10 cellular contexts compared by ENCODE assay signal in genomic region chr11:63535734-63536133, GRCh38. TPM values are rescaled to one million over a fixed set of nuclear protein-coding genes. Genes with fewer than 3 reads are reported as not detected.
A peak's percentile ranks its signal among the peaks of the same experiment; 100 is the strongest.
DNase-seq lines count a peak whose midpoint lies in the region; ATAC-seq and TF ChIP-seq lines count a peak whose summit lies in the region.
"Had no signal": no experiment of that assay in that cellular context is flagged by ENCODE, and none has a peak within 500 bp of the region (broad histone marks: within the 10 kb centered on the region; RNA-seq: fewer than 3 reads in every experiment).

No MANE protein-coding gene starts in this region.

- BruUV-seq in mammary epithelial cell (replicated peaks; lab: Mats Ljungman, UMichigan) = no TSS peak

- TF ChIP-seq CTCF in breast epithelium (IDR thresholded peaks at IDR 0.05) (no peak), mammary epithelial cell (conservative IDR thresholded peaks at IDR 0.05 in 1 of 2, IDR thresholded peaks at IDR 0.05 in 1 of 2; ENCODE audit: extremely low read depth in 1 of 2, insufficient read depth in 1 of 2, low read depth in 1 of 2, low read length in 2 of 2) (no peak), upper lobe of right lung (IDR thresholded peaks at IDR 0.05) (no peak)
- TF ChIP-seq CTCF in activated CD8-positive, alpha-beta T cell treated with anti-CD3 and anti-CD28 coated beads for 36 hours (IDR thresholded peaks at IDR 0.05) = no peak

- H3K4me3 ChIP-seq in breast epithelium = no peak overlapping the region
- H3K4me3 ChIP-seq in mammary epithelial cell (replicated peaks in 1 of 3; ENCODE audit: insufficient read depth in 1 of 3, low read depth in 2 of 3, low read length in 3 of 3) = no peak overlapping the region
- no peak overlapping the region for H3K4me3 ChIP-seq in upper lobe of right lung
- H3K4me3 ChIP-seq: neural progenitor cell had no signal

- H3K4me3 Mint-ChIP-seq in activated CD8-positive, alpha-beta T cell treated with anti-CD3 and anti-CD28 coated beads for 36 hours = peak overlapping the region; percentile 80
- H3K4me3 Mint-ChIP-seq: neural progenitor cell had no signal

- dilution Hi-C loops in mammary epithelial cell (cut with HindIII; ENCODE audit: low sequenced_read_pairs) = no loop called here

- WGBS in mammary epithelial cell (ENCODE audit: low coverage, missing lambda C conversion rate) = 70% methylated on average over 1 of the region's 1 CpG

- DNase-seq in breast epithelium (ENCODE audit: low spot score in 2 of 2) (no peak), mammary epithelial cell (no peak), kidney tubule cell (ENCODE audit: low spot score) (peak; percentile 46), upper lobe of right lung (no peak)
- peak; percentile 74 for DNase-seq in activated CD8-positive, alpha-beta T cell treated with anti-CD3 and anti-CD28 coated beads for 36 hours

- no peaks in the 10 kb centered on the region for H3K36me3 Mint-ChIP-seq in activated CD8-positive, alpha-beta T cell treated with anti-CD3 and anti-CD28 coated beads for 36 hours (ENCODE audit: low read depth)
- H3K36me3 Mint-ChIP-seq: neural progenitor cell had no signal

- H3K4me1 ChIP-seq in breast epithelium (peaks cover 29 to 54% of the 10 kb centered on the region in 2 donors), mammary epithelial cell (ENCODE audit: insufficient read depth, low read length) (peaks cover 18% of the 10 kb centered on the region), upper lobe of right lung (peaks cover 38% of the 10 kb centered on the region)

- no peak overlapping the region for H3K4me2 ChIP-seq in mammary epithelial cell (ENCODE audit: insufficient read depth, low read depth, low read length)
- H3K4me2 ChIP-seq: neural progenitor cell had no signal

- intact Hi-C loops in breast epithelium (cut with DNase I; ENCODE audit: low total_unique reads) (no loop called here), mammary epithelial cell (cut with micrococcal nuclease) (no loop called here), upper lobe of right lung (cut with DNase I) (no loop called here)
- intact Hi-C loops in activated CD8-positive, alpha-beta T cell treated with anti-CD3 and anti-CD28 coated beads for 36 hours (cut with micrococcal nuclease) = no loop called here

- H2AFZ ChIP-seq in mammary epithelial cell (ENCODE audit: low read depth, low read length) = no peak overlapping the region
- H2AFZ ChIP-seq: neural progenitor cell had no signal

- ATAC-seq in activated CD8-positive, alpha-beta T cell treated with anti-CD3 and anti-CD28 coated beads for 36 hours = peak; percentile 46
- no peak for ATAC-seq in upper lobe of right lung
- no peak for ATAC-seq in esophagus mucosa
- no peak for ATAC-seq in GM18870 (IDR thresholded peaks at IDR 0.05; ENCODE audit: unreplicated experiment)
- no peak for ATAC-seq in HG03432 (IDR thresholded peaks at IDR 0.05; ENCODE audit: unreplicated experiment)

- H3K27ac ChIP-seq in breast epithelium (peak overlapping the region; percentile 95), mammary epithelial cell (ENCODE audit: insufficient read depth, low read depth, low read length) (no peak overlapping the region), upper lobe of right lung (peak overlapping the region; percentile 87)
- H3K27ac ChIP-seq: neural progenitor cell had no signal

- H4K20me1 ChIP-seq in mammary epithelial cell (ENCODE audit: insufficient read depth, low read length) = no peaks in the 10 kb centered on the region

- H3K9me3 ChIP-seq in breast epithelium = no peaks in the 10 kb centered on the region
- H3K9me3 ChIP-seq in mammary epithelial cell (replicated peaks; ENCODE audit: insufficient read depth, low read length) = no peaks in the 10 kb centered on the region
- no peaks in the 10 kb centered on the region for H3K9me3 ChIP-seq in upper lobe of right lung
- H3K9me3 ChIP-seq: SJSA1 had no signal

- no peaks in the 10 kb centered on the region for H3K27me3 Mint-ChIP-seq in activated CD8-positive, alpha-beta T cell treated with anti-CD3 and anti-CD28 coated beads for 36 hours

- no peak overlapping the region for H3K9ac ChIP-seq in mammary epithelial cell (ENCODE audit: insufficient read depth, low read length)
- H3K9ac ChIP-seq: neural progenitor cell had no signal

- H3K27me3 ChIP-seq in breast epithelium (no peaks in the 10 kb centered on the region), mammary epithelial cell (ENCODE audit: insufficient read depth, low read length) (no peaks in the 10 kb centered on the region), upper lobe of right lung (no peaks in the 10 kb centered on the region)
- H3K27me3 ChIP-seq: neural progenitor cell, SJSA1 had no signal

- H3K79me2 ChIP-seq in mammary epithelial cell (ENCODE audit: insufficient read depth, low read length) = no peaks in the 10 kb centered on the region

- no peaks in the 10 kb centered on the region for H3K9me3 Mint-ChIP-seq in activated CD8-positive, alpha-beta T cell treated with anti-CD3 and anti-CD28 coated beads for 36 hours
- H3K9me3 Mint-ChIP-seq: neural progenitor cell had no signal

- no peak for TF ChIP-seq POLR2A in breast epithelium (IDR thresholded peaks at IDR 0.05)

- CTCF ChIA-PET in mammary epithelial cell (lab: Charles Lee; ENCODE audit: low non-redundant PET) = no interaction called here
- CTCF ChIA-PET in activated CD8-positive, alpha-beta T cell treated with anti-CD3 and anti-CD28 coated beads for 36 hours (lab: Charles Lee) = interaction anchor here (1.7 to 2.9 kb wide), 4 partner anchors 10 to 57 kb away, joined by 7 read pairs; partner anchors contain the start of gene PLAAT2

- H3K27ac Mint-ChIP-seq in activated CD8-positive, alpha-beta T cell treated with anti-CD3 and anti-CD28 coated beads for 36 hours = peak overlapping the region; percentile 87
- H3K27ac Mint-ChIP-seq: neural progenitor cell had no signal

- peaks cover 81% of the 10 kb centered on the region for H3K4me1 Mint-ChIP-seq in activated CD8-positive, alpha-beta T cell treated with anti-CD3 and anti-CD28 coated beads for 36 hours (ENCODE audit: low read depth)

- H3K36me3 ChIP-seq in breast epithelium = no peaks in the 10 kb centered on the region
- no peaks in the 10 kb centered on the region for H3K36me3 ChIP-seq in mammary epithelial cell (ENCODE audit: insufficient read depth, low read length)
- no peaks in the 10 kb centered on the region for H3K36me3 ChIP-seq in upper lobe of right lung
- H3K36me3 ChIP-seq: neural progenitor cell, SJSA1 had no signal

- in situ Hi-C loops in mammary epithelial cell (cut with MboI; ENCODE audit: low sequenced_read_pairs in 2 of 2) = no loop called here

- POLR2A ChIA-PET in activated CD8-positive, alpha-beta T cell treated with anti-CD3 and anti-CD28 coated beads for 36 hours (lab: Charles Lee) = interaction anchor here (0.8 to 6.4 kb wide), 7 partner anchors 10 to 565 kb away, joined by 3 to 107 read pairs (median 5); partner anchors contain the start of genes ATL3 and PLAAT2

RNA-seq across cellular contexts. Expression of gene PLAAT4, which starts 0.9 kb away (rescaled TPM):
- total RNA-seq in breast epithelium (10 to 100 TPM; 13.9 to 100.0 (median 95.3) TPM), mammary epithelial cell (1 to 10 TPM in 1 of 2 donors, under 1 TPM in 1; 0.67 to 1.3 TPM), upper lobe of right lung (185 TPM), esophagus mucosa (5.5 TPM)
- 3.5 TPM for polyA plus RNA-seq in mammary epithelial cell
- not detected for polyA minus RNA-seq in mammary epithelial cell
- total RNA-seq in activated CD8-positive, alpha-beta T cell treated with anti-CD3 and anti-CD28 coated beads for 36 hours = 10 to 100 TPM; 24.1 to 26.2 TPM

RNA-seq across cellular contexts. Expression of gene PLAAT2, which starts 27.4 kb away (rescaled TPM):
- total RNA-seq in breast epithelium (1 to 10 TPM; 1.1 to 2.6 (median 2.0) TPM), mammary epithelial cell (under 1 TPM in 1 of 2 donors, not detected in 1; 0.87 TPM), upper lobe of right lung (4.2 TPM), esophagus mucosa (0.84 TPM)
- polyA plus RNA-seq in mammary epithelial cell = 1.6 TPM
- not detected for polyA minus RNA-seq in mammary epithelial cell
- under 1 TPM in 1 of 2 experiments, not detected in 1; 0.38 TPM for total RNA-seq in activated CD8-positive, alpha-beta T cell treated with anti-CD3 and anti-CD28 coated beads for 36 hours

RNA-seq across cellular contexts. Expression of gene LGALS12, which starts 29.9 kb away (rescaled TPM):
- 10 to 100 TPM in 2 of 3 donors, 1 to 10 TPM in 1; 6.6 to 82.6 (median 11.9) TPM for total RNA-seq in breast epithelium
- not detected for total RNA-seq in mammary epithelial cell
- polyA plus RNA-seq in mammary epithelial cell = not detected
- not detected for polyA minus RNA-seq in mammary epithelial cell
- not detected for total RNA-seq in activated CD8-positive, alpha-beta T cell treated with anti-CD3 and anti-CD28 coated beads for 36 hours
- 0.49 TPM for total RNA-seq in upper lobe of right lung
- not detected for total RNA-seq in esophagus mucosa

RNA-seq across cellular contexts. Expression of gene PLAAT5, which starts 44.8 kb away (rescaled TPM):
- 10 to 100 TPM in 2 of 3 donors, 1 to 10 TPM in 1; 9.8 to 61.9 (median 11.9) TPM for total RNA-seq in breast epithelium
- total RNA-seq in mammary epithelial cell = under 1 TPM in 1 of 2 donors, not detected in 1; under 0.01 TPM
- polyA plus RNA-seq in mammary epithelial cell = not detected
- not detected for polyA minus RNA-seq in mammary epithelial cell
- total RNA-seq in activated CD8-positive, alpha-beta T cell treated with anti-CD3 and anti-CD28 coated beads for 36 hours = under 1 TPM; 0.16 to 0.29 TPM
- 3.6 TPM for total RNA-seq in upper lobe of right lung
- total RNA-seq in esophagus mucosa = 0.16 TPM

Comparison
In these comparisons a context has a peak if more than half of its experiments do, and no peak if none do; other contexts are left out.
1. DNase-seq: peak in activated CD8-positive, alpha-beta T cell treated with anti-CD3 and anti-CD28 coated beads for 36 hours (single experiment) and kidney tubule cell (single experiment); none in breast epithelium (0 of 2), mammary epithelial cell (single experiment) and upper lobe of right lung (single experiment).